Comparison of ENCODE assay signal across 12 cellular contexts in genomic region chr9:133786371-133786753, GRCh38. TPM values are rescaled to one million over a fixed set of nuclear protein-coding genes. Genes with fewer than 3 reads are reported as not detected.
DNase-seq lines count a peak whose midpoint lies in the region; ATAC-seq and TF ChIP-seq lines count a peak whose summit lies in the region.
"Had no signal": no experiment of that assay in that cellular context is flagged by ENCODE, and none has a peak within 500 bp of the region (broad histone marks: within the 10 kb centered on the region; RNA-seq: fewer than 3 reads in every experiment).

No MANE protein-coding gene starts in this region.

- no peak overlapping the region for H3K27ac Mint-ChIP-seq in T-helper 2 cell treated with Interferon-gamma antibody and Interleukin-4, amounts not matched to agents 5 μg/mL and 100 μg/mL, for 36 hours
- H3K27ac Mint-ChIP-seq: activated CD8-positive, alpha-beta memory T cell treated with anti-CD3 and anti-CD28 coated beads, Interleukin-2, amount 10 ng/mL, durations not matched to agents 7 days and 5 days had no signal

- TF ChIP-seq POLR2A in GM18505 (IDR thresholded peaks at IDR 0.05; ENCODE audit: borderline replicate concordance, extremely low read depth, insufficient read depth, insufficient read length): no peak

- no peaks in the 10 kb centered on the region for H3K27me3 Mint-ChIP-seq in T-helper 2 cell treated with Interferon-gamma antibody and Interleukin-4, amounts not matched to agents 5 μg/mL and 100 μg/mL, for 36 hours (ENCODE audit: low read depth)
- H3K27me3 Mint-ChIP-seq: activated CD8-positive, alpha-beta memory T cell treated with anti-CD3 and anti-CD28 coated beads, Interleukin-2, amount 10 ng/mL, durations not matched to agents 7 days and 5 days had no signal

- H3K4me1 Mint-ChIP-seq in T-helper 2 cell treated with Interferon-gamma antibody and Interleukin-4, amounts not matched to agents 5 μg/mL and 100 μg/mL, for 36 hours (ENCODE audit: low read depth): peaks cover 8% of the 10 kb centered on the region

- H3K4me3 ChIP-seq in OCI-LY7 (ENCODE audit: low read depth, low read length, poor library complexity, severe bottlenecking): peak overlapping the region; percentile 48
- H3K4me3 ChIP-seq: PC-9 had no signal

- CTCF ChIA-PET in OCI-LY7 (lab: Charles Lee; ENCODE audit: unreplicated experiment): interaction anchor here (1.0 kb wide), 1 partner anchor 208 kb away, joined by 4 read pairs; no protein-coding TSS in a partner anchor

- no TSS peak for BruUV-seq in OCI-LY7 (replicated peaks; lab: Mats Ljungman, UMichigan)

- H3K9me3 ChIP-seq in OCI-LY7 (ENCODE audit: low read length): no peaks in the 10 kb centered on the region

- no peaks in the 10 kb centered on the region for H4K20me1 ChIP-seq in OCI-LY7 (ENCODE audit: insufficient read depth, low read length)

- H3K9me2 ChIP-seq in OCI-LY7 (ENCODE audit: insufficient read depth, low read length): no peaks in the 10 kb centered on the region

- peak; percentile 48 for ATAC-seq in GM18505 (IDR thresholded peaks at IDR 0.05; ENCODE audit: unreplicated experiment)
- ATAC-seq in GM21825 (IDR thresholded peaks at IDR 0.05; ENCODE audit: unreplicated experiment): peak; percentile 37
- peak; percentile 6 for ATAC-seq in sciatic nerve
- ATAC-seq: activated CD8-positive, alpha-beta memory T cell treated with anti-CD3 and anti-CD28 coated beads, Interleukin-2, amount 10 ng/mL, durations not matched to agents 7 days and 5 days had no signal

- H3K4me3 Mint-ChIP-seq in T-helper 2 cell treated with Interferon-gamma antibody and Interleukin-4, amounts not matched to agents 5 μg/mL and 100 μg/mL, for 36 hours: no peak overlapping the region
- H3K4me3 Mint-ChIP-seq: activated CD8-positive, alpha-beta memory T cell treated with anti-CD3 and anti-CD28 coated beads, Interleukin-2, amount 10 ng/mL, durations not matched to agents 7 days and 5 days had no signal

- intact Hi-C loops in OCI-LY7 (cut with micrococcal nuclease; ENCODE audit: unreplicated experiment) (no loop called here), sciatic nerve (cut with DNase I) (no loop called here)

- TF ChIP-seq CTCF in OCI-LY7 (conservative IDR thresholded peaks at IDR 0.05; ENCODE audit: low read length): no peak

- no peaks in the 10 kb centered on the region for H3K36me3 Mint-ChIP-seq in T-helper 2 cell treated with Interferon-gamma antibody and Interleukin-4, amounts not matched to agents 5 μg/mL and 100 μg/mL, for 36 hours (ENCODE audit: low read depth)
- H3K36me3 Mint-ChIP-seq: activated CD8-positive, alpha-beta memory T cell treated with anti-CD3 and anti-CD28 coated beads, Interleukin-2, amount 10 ng/mL, durations not matched to agents 7 days and 5 days had no signal

- H3K27ac ChIP-seq in OCI-LY7 (ENCODE audit: low read depth, low read length, poor library complexity, severe bottlenecking): peak overlapping the region; percentile 55
- H3K27ac ChIP-seq: PC-9 had no signal

- H3K9me3 Mint-ChIP-seq in T-helper 2 cell treated with Interferon-gamma antibody and Interleukin-4, amounts not matched to agents 5 μg/mL and 100 μg/mL, for 36 hours: no peaks in the 10 kb centered on the region

- POLR2A ChIA-PET in OCI-LY7 (lab: Charles Lee): interaction anchor here (0.6 to 0.7 kb wide), 2 partner anchors 51 to 327 kb away, joined by 3 read pairs; partner anchors contain the start of gene CACFD1

- peaks cover 40% of the 10 kb centered on the region for H3K4me1 ChIP-seq in OCI-LY7 (ENCODE audit: insufficient read depth, low read length, poor library complexity, severe bottlenecking)

- H3K4me2 ChIP-seq in OCI-LY7 (ENCODE audit: low read length): peak overlapping the region; percentile 79
- H3K4me2 ChIP-seq: PC-9 had no signal

- no peak overlapping the region; the same call in 1 of the 2 replicates for H2AFZ ChIP-seq in OCI-LY7 (ENCODE audit: low read length)
- H2AFZ ChIP-seq: PC-9 had no signal

- no peaks in the 10 kb centered on the region for H3K79me2 ChIP-seq in OCI-LY7 (ENCODE audit: insufficient read depth, low read depth, low read length)

- DNase-seq in OCI-LY7 (ENCODE audit: low spot score): peak; percentile 70
- DNase-seq in sciatic nerve (ENCODE audit: low spot score): no peak
- no peak for DNase-seq in T-helper 2 cell treated with Interferon-gamma antibody and Interleukin-4, amounts not matched to agents 5 μg/mL and 100 μg/mL, for 36 hours (ENCODE audit: low spot score)
- DNase-seq in OCI-M2 (lab: John Stamatoyannopoulos, UW; ENCODE audit: unreplicated experiment): no peak
- DNase-seq in NCI-H510A (lab: John Stamatoyannopoulos, UW): no peak
- DNase-seq: activated CD8-positive, alpha-beta memory T cell treated with anti-CD3 and anti-CD28 coated beads, Interleukin-2, amount 10 ng/mL, durations not matched to agents 7 days and 5 days; cortex of kidney; NCI-H1930; PC-9; T1000 had no signal

- H3K36me3 ChIP-seq in OCI-LY7 (ENCODE audit: insufficient read depth, low read length): peaks cover 1% of the 10 kb centered on the region; the same call in 1 of the 2 replicates

RNA-seq across cellular contexts. Expression of gene SARDH, which starts 48.2 kb away (rescaled TPM):
- total RNA-seq in OCI-LY7 (2014; rRNA removed; shearing (Covaris generic)): 52.3 and 60.8 TPM in 2 replicates
- total RNA-seq in OCI-LY7 (2022) (39.4 and 42.8 TPM in 2 replicates), sciatic nerve (6.0 TPM)
